19 cellular contexts compared by ENCODE assay signal in genomic region chr2:237519506-237520245, GRCh38. TPM values are rescaled to one million over a fixed set of nuclear protein-coding genes. Genes with fewer than 3 reads are reported as not detected.
DNase-seq lines count a peak whose midpoint lies in the region; ATAC-seq, FAIRE-seq and TF ChIP-seq lines count a peak whose summit lies in the region.
"Had no signal": no experiment of that assay in that cellular context is flagged by ENCODE, and none has a peak within 500 bp of the region (broad histone marks: within the 10 kb centered on the region; RNA-seq: fewer than 3 reads in every experiment).

No MANE protein-coding gene starts in this region.

- ATAC-seq in HepG2 (no peak), left lung (peak; percentile 17), aorta (ENCODE audit: low FRiP score) (peak; percentile 6), GM19023 (IDR thresholded peaks at IDR 0.05; ENCODE audit: unreplicated experiment) (no peak)
- no peak for ATAC-seq in activated CD8-positive, alpha-beta T cell treated with anti-CD3 and anti-CD28 coated beads, Interleukin-2, amount 10 ng/mL, durations not matched to agents 7 days and 5 days

- TF ChIP-seq EP300 in HepG2 (IDR thresholded peaks at IDR 0.05; ENCODE audit: low read depth in 2 of 2, low read length in 2 of 2) (no peak), HepG2 (CRISPR knock-in tag; IDR thresholded peaks at IDR 0.05; ENCODE audit: borderline replicate concordance) (no peak)

- no peak overlapping the region for H3K27ac Mint-ChIP-seq in activated CD8-positive, alpha-beta T cell treated with anti-CD3 and anti-CD28 coated beads, Interleukin-2, amount 10 ng/mL, durations not matched to agents 7 days and 5 days
- H3K27ac Mint-ChIP-seq: CD4-positive, alpha-beta T cell had no signal

- TF ChIP-seq RAD21 in liver (IDR thresholded peaks at IDR 0.05) (no peak), HepG2 (CRISPR knock-in tag; IDR thresholded peaks at IDR 0.05) (no peak)

- H3K9me3 ChIP-seq in liver (ENCODE audit: control insufficient read depth in 4 of 4, low read length in 3 of 4) (no peaks in the 10 kb centered on the region), HepG2 (ENCODE audit: low read length) (no peaks in the 10 kb centered on the region), left lung (no peaks in the 10 kb centered on the region), small intestine (ENCODE audit: control insufficient read depth, low read depth) (no peaks in the 10 kb centered on the region), aorta (ENCODE audit: control insufficient read depth, low read length) (no peaks in the 10 kb centered on the region)
- H3K9me3 ChIP-seq: HAP-1 had no signal

- no peaks in the 10 kb centered on the region for H4K20me1 ChIP-seq in HepG2 (ENCODE audit: insufficient read depth, low read length)

- H3K4me1 ChIP-seq in liver (ENCODE audit: control insufficient read depth in 4 of 4, insufficient read depth in 4 of 4, low read length in 3 of 4) (peaks cover 3 to 30% (median 19%) of the 10 kb centered on the region in 4 donors), HepG2 (ENCODE audit: insufficient read depth, low read length) (peaks cover 4% of the 10 kb centered on the region), left lung (no peaks in the 10 kb centered on the region), small intestine (ENCODE audit: control insufficient read depth in 2 of 2, insufficient read depth in 1 of 2, low read depth in 1 of 2, low read length in 1 of 2) (peaks cover 0 to 5% of the 10 kb centered on the region in 2 donors), aorta (ENCODE audit: control insufficient read depth in 1 of 2, insufficient read depth in 2 of 2, low read length in 2 of 2) (no peaks in the 10 kb centered on the region)
- H3K4me1 ChIP-seq: HAP-1 had no signal

- H3K36me3 ChIP-seq in liver (ENCODE audit: control insufficient read depth in 4 of 4, insufficient read depth in 3 of 4, low read depth in 1 of 4, low read length in 3 of 4): no peaks in the 10 kb centered on the region
- H3K36me3 ChIP-seq in HepG2 (replicated peaks in 1 of 2; ENCODE audit: control insufficient read depth in 1 of 2, insufficient read depth in 2 of 2, low read length in 2 of 2): no peaks in the 10 kb centered on the region
- peaks cover 0 to 22% of the 10 kb centered on the region in 2 donors for H3K36me3 ChIP-seq in left lung
- no peaks in the 10 kb centered on the region for H3K36me3 ChIP-seq in small intestine (ENCODE audit: control insufficient read depth in 2 of 2, insufficient read depth in 2 of 2, low read length in 2 of 2)
- H3K36me3 ChIP-seq in aorta (ENCODE audit: control insufficient read depth in 1 of 2, insufficient read depth in 2 of 2, low read length in 1 of 2): no peaks in the 10 kb centered on the region
- H3K36me3 ChIP-seq: HAP-1 had no signal

- H3K27me3 ChIP-seq in liver (ENCODE audit: control insufficient read depth in 4 of 4, insufficient read depth in 4 of 4, low read length in 3 of 4) (no peaks in the 10 kb centered on the region), HepG2 (ENCODE audit: control insufficient read depth in 1 of 2, insufficient read depth in 2 of 2, low read length in 2 of 2) (peaks cover 0 to 23% of the 10 kb centered on the region in 2 experiments; a peak in 4 of 5 replicates), left lung (no peaks in the 10 kb centered on the region), small intestine (ENCODE audit: control insufficient read depth in 2 of 2, insufficient read depth in 2 of 2, low read length in 2 of 2) (no peaks in the 10 kb centered on the region), aorta (ENCODE audit: control insufficient read depth in 1 of 2, insufficient read depth in 2 of 2, low read length in 1 of 2) (no peaks in the 10 kb centered on the region)

- WGBS in liver: 88% methylated on average over 14 of the region's 14 CpGs
- 24% methylated on average over 7 of the region's 14 CpGs for WGBS in HepG2 (ENCODE audit: low lambda C conversion rate)
- 70 to 83% (median 76%) methylated on average over 14 of the region's 14 CpGs for WGBS in small intestine, 3 donors
- 76 to 83% methylated on average over 14 of the region's 14 CpGs for WGBS in aorta, 2 donors

- no peak for DNase-seq in HepG2 (ENCODE audit: low spot score)
- no peak for DNase-seq in left lung
- peak; percentile 11 for DNase-seq in small intestine
- DNase-seq in aorta: no peak
- DNase-seq in kidney tubule cell (ENCODE audit: low spot score): no peak
- no peak for DNase-seq in activated CD8-positive, alpha-beta T cell treated with anti-CD3 and anti-CD28 coated beads, Interleukin-2, amount 10 ng/mL, durations not matched to agents 7 days and 5 days
- DNase-seq: 8988T; ACHN; C1 segment of cervical spinal cord; Calu3; CD4-positive, alpha-beta T cell; DMS 273 treated with DMSO at 0.1 percent for 48 hours had no signal

- in situ Hi-C loops in HepG2 (cut with HindIII; ENCODE audit: extremely low pct_ligation_motif_present, low pct_unique_long_range_greater_than_20kb): no loop called here

- H3K4me1 Mint-ChIP-seq in activated CD8-positive, alpha-beta T cell treated with anti-CD3 and anti-CD28 coated beads, Interleukin-2, amount 10 ng/mL, durations not matched to agents 7 days and 5 days (ENCODE audit: low read depth): no peaks in the 10 kb centered on the region

- no TSS peak for BruUV-seq in HepG2 (replicated peaks; lab: Mats Ljungman, UMichigan)

- H3K79me2 ChIP-seq in HepG2 (ENCODE audit: insufficient read depth, low read length): no peaks in the 10 kb centered on the region

- no peak overlapping the region for H3K4me3 Mint-ChIP-seq in activated CD8-positive, alpha-beta T cell treated with anti-CD3 and anti-CD28 coated beads, Interleukin-2, amount 10 ng/mL, durations not matched to agents 7 days and 5 days
- H3K4me3 Mint-ChIP-seq: CD4-positive, alpha-beta T cell had no signal

- H3K27me3 Mint-ChIP-seq in activated CD8-positive, alpha-beta T cell treated with anti-CD3 and anti-CD28 coated beads, Interleukin-2, amount 10 ng/mL, durations not matched to agents 7 days and 5 days (ENCODE audit: low read depth): no peaks in the 10 kb centered on the region
- H3K27me3 Mint-ChIP-seq: CD4-positive, alpha-beta T cell had no signal

- FAIRE-seq in HepG2 (lab: Jason Lieb, UNC) (no peak), small intestine (lab: Jason Lieb, UNC) (no peak)
- FAIRE-seq: GM18507, H1 had no signal

- H3K9ac ChIP-seq in liver (ENCODE audit: low read depth in 1 of 2, low read length in 2 of 2) (no peak overlapping the region), HepG2 (ENCODE audit: insufficient read depth, low read depth, low read length) (no peak overlapping the region)

- no peak overlapping the region for H3K4me2 ChIP-seq in HepG2 (ENCODE audit: low read depth, low read length)

- no peaks in the 10 kb centered on the region for H3K36me3 Mint-ChIP-seq in activated CD8-positive, alpha-beta T cell treated with anti-CD3 and anti-CD28 coated beads, Interleukin-2, amount 10 ng/mL, durations not matched to agents 7 days and 5 days (ENCODE audit: low read depth)

- intact Hi-C loops in HepG2 (cut with micrococcal nuclease; ENCODE audit: unreplicated experiment): no loop called here
- intact Hi-C loops in left lung (cut with DNase I): no loop called here
- intact Hi-C loops in aorta (cut with DNase I): no loop called here

- no peak for TF ChIP-seq POLR2A in HepG2 (IDR thresholded peaks at IDR 0.05; ENCODE audit: insufficient read depth in 1 of 2, low read depth in 2 of 2, low read length in 2 of 2)

- POLR2A ChIA-PET in HepG2 (lab: Yijun Ruan, JAX): no interaction called here
- POLR2A ChIA-PET in activated CD8-positive, alpha-beta T cell treated with anti-CD3 and anti-CD28 coated beads, Interleukin-2, amount 10 ng/mL, durations not matched to agents 7 days and 5 days (lab: Charles Lee): no interaction called here

- no peak overlapping the region for H2AFZ ChIP-seq in HepG2 (ENCODE audit: low read length)

- H3K9me3 Mint-ChIP-seq in activated CD8-positive, alpha-beta T cell treated with anti-CD3 and anti-CD28 coated beads, Interleukin-2, amount 10 ng/mL, durations not matched to agents 7 days and 5 days (ENCODE audit: insufficient read depth): no peaks in the 10 kb centered on the region
- H3K9me3 Mint-ChIP-seq: CD4-positive, alpha-beta T cell had no signal

- CTCF ChIA-PET in HepG2 (lab: Yijun Ruan, JAX; ENCODE audit: low intra/inter-chr PET ratio, low total read pairs): no interaction called here
- CTCF ChIA-PET in activated CD8-positive, alpha-beta T cell treated with anti-CD3 and anti-CD28 coated beads, Interleukin-2, amount 10 ng/mL, durations not matched to agents 7 days and 5 days (lab: Charles Lee): interaction anchor here (1.4 to 2.2 kb wide), 3 partner anchors 52 to 98 kb away, joined by 3 to 6 read pairs (median 4); no protein-coding TSS in a partner anchor

- H3K27ac ChIP-seq in liver (ENCODE audit: low read depth in 1 of 2, low read length in 2 of 2) (peak overlapping the region; percentile 69 to 83), HepG2 (ENCODE audit: extremely low read length, insufficient read depth, low read length) (no peak overlapping the region), left lung (no peak overlapping the region), small intestine (ENCODE audit: low read depth in 1 of 2, low read length in 1 of 2) (peak overlapping the region; percentile 6 to 79), aorta (ENCODE audit: low read depth in 1 of 2, low read length in 2 of 2) (no peak overlapping the region)
- H3K27ac ChIP-seq: HL-60 had no signal

- no peak overlapping the region for H3K4me3 ChIP-seq in liver (ENCODE audit: low read depth in 1 of 3, low read length in 3 of 3)
- H3K4me3 ChIP-seq in HepG2 (replicated peaks in 1 of 3; ENCODE audit: insufficient read depth in 1 of 3, low read depth in 2 of 3, low read length in 3 of 3): no peak overlapping the region
- no peak overlapping the region for H3K4me3 ChIP-seq in left lung
- H3K4me3 ChIP-seq in small intestine (ENCODE audit: low read depth in 1 of 2, low read length in 2 of 2): no peak overlapping the region
- no peak overlapping the region for H3K4me3 ChIP-seq in aorta (ENCODE audit: low read length in 2 of 2)
- H3K4me3 ChIP-seq: HAP-1 had no signal

- TF ChIP-seq CTCF in liver (IDR thresholded peaks at IDR 0.05; ENCODE audit: low read depth, low read length, missing input control) (no peak), HepG2 (CRISPR knock-in tag; IDR thresholded peaks at IDR 0.05) (no peak), left lung (IDR thresholded peaks at IDR 0.05) (no peak)

RNA-seq across cellular contexts. Expression of gene MLPH, which starts 32.6 kb away (rescaled TPM):
- total RNA-seq in liver (10 to 100 TPM in 1 of 2 donors, 1 to 10 TPM in 1; 1.6 to 22.6 TPM), HepG2 (2016; rRNA removed; fragmentation: Illumina TruSeq; extraction: Trizol) (not detected in 2 replicates), left lung (100 to 1,000 TPM; 244 to 296 TPM), aorta (10 to 100 TPM in 1 of 2 donors, 1 to 10 TPM in 1; 3.4 to 10.1 TPM)
- polyA plus RNA-seq in liver (10 to 100 TPM; 22.1 to 25.9 TPM), HepG2 (2011; rRNA removed) (0.12 and 0.27 TPM in 2 replicates), small intestine (10 to 100 TPM; 13.2 to 18.9 (median 18.8) TPM), aorta (1 to 10 TPM; 2.3 to 4.5 TPM)
- not detected in 2 replicates for total RNA-seq in HepG2 (2016; cell fraction: cytosol; rRNA removed; fragmentation: Illumina TruSeq; extraction: Trizol; ENCODE audit: low read depth)
- not detected in 2 replicates for total RNA-seq in HepG2 (2016; cell fraction: insoluble cytoplasmic fraction; rRNA removed; fragmentation: Illumina TruSeq; extraction: Trizol)
- not detected in 2 replicates for total RNA-seq in HepG2 (2016; cell fraction: membrane; rRNA removed; fragmentation: Illumina TruSeq; extraction: Trizol)
- not detected in 2 replicates for total RNA-seq in HepG2 (2016; cell fraction: nucleus; rRNA removed; fragmentation: Illumina TruSeq; extraction: Trizol)
- 0.10 TPM in 1 of 2 replicates, not detected in the other for polyA plus RNA-seq in HepG2 (2011; cell fraction: cytosol; rRNA removed)
- polyA plus RNA-seq in HepG2 (2011; cell fraction: nucleus; rRNA removed): 0.88 and 1.00 TPM in 2 replicates
- polyA plus RNA-seq in HepG2 (2012): 0.17 and 0.28 TPM in 2 replicates
- polyA plus RNA-seq in HepG2 (2016; cell fraction: cytosol; fragmentation: Illumina TruSeq; extraction: Trizol; ENCODE audit: low read depth): not detected in 2 replicates
- not detected in 2 replicates for polyA plus RNA-seq in HepG2 (2016; cell fraction: insoluble cytoplasmic fraction; fragmentation: Illumina TruSeq; extraction: Trizol; ENCODE audit: low read depth)
- polyA plus RNA-seq in HepG2 (2016; cell fraction: membrane; fragmentation: Illumina TruSeq; extraction: Trizol; ENCODE audit: low read depth): not detected in 2 replicates
- not detected in 2 replicates for polyA plus RNA-seq in HepG2 (2016; cell fraction: nucleus; fragmentation: Illumina TruSeq; extraction: Trizol; ENCODE audit: insufficient read depth, low read depth)
- polyA minus RNA-seq in HepG2 (2011; rRNA and poly(A)+ RNA removed; ENCODE audit: low replicate concordance): 1.0 TPM in 1 of 2 replicates, not detected in the other
- not detected in 2 replicates for polyA minus RNA-seq in HepG2 (2011; cell fraction: cytosol; rRNA and poly(A)+ RNA removed)
- polyA minus RNA-seq in HepG2 (2011; cell fraction: nucleus; rRNA and poly(A)+ RNA removed): not detected in 2 replicates
- not detected for total RNA-seq in activated CD8-positive, alpha-beta T cell treated with anti-CD3 and anti-CD28 coated beads, Interleukin-2, amount 10 ng/mL, durations not matched to agents 7 days and 5 days

RNA-seq across cellular contexts. Expression of gene PRLH, which starts 46.7 kb away (rescaled TPM):
- total RNA-seq in liver: not detected
- polyA plus RNA-seq in liver: not detected
- not detected in 2 replicates for total RNA-seq in HepG2 (2016; rRNA removed; fragmentation: Illumina TruSeq; extraction: Trizol)
- not detected in 2 replicates for total RNA-seq in HepG2 (2016; cell fraction: cytosol; rRNA removed; fragmentation: Illumina TruSeq; extraction: Trizol; ENCODE audit: low read depth)
- not detected in 2 replicates for total RNA-seq in HepG2 (2016; cell fraction: insoluble cytoplasmic fraction; rRNA removed; fragmentation: Illumina TruSeq; extraction: Trizol)
- not detected in 2 replicates for total RNA-seq in HepG2 (2016; cell fraction: membrane; rRNA removed; fragmentation: Illumina TruSeq; extraction: Trizol)
- total RNA-seq in HepG2 (2016; cell fraction: nucleus; rRNA removed; fragmentation: Illumina TruSeq; extraction: Trizol): not detected in 2 replicates
- not detected in 2 replicates for polyA plus RNA-seq in HepG2 (2011; rRNA removed)
- polyA plus RNA-seq in HepG2 (2011; cell fraction: cytosol; rRNA removed): not detected in 2 replicates
- not detected in 2 replicates for polyA plus RNA-seq in HepG2 (2011; cell fraction: nucleus; rRNA removed)
- polyA plus RNA-seq in HepG2 (2012): not detected in 2 replicates
- polyA plus RNA-seq in HepG2 (2016; cell fraction: cytosol; fragmentation: Illumina TruSeq; extraction: Trizol; ENCODE audit: low read depth): not detected in 2 replicates
- not detected in 2 replicates for polyA plus RNA-seq in HepG2 (2016; cell fraction: insoluble cytoplasmic fraction; fragmentation: Illumina TruSeq; extraction: Trizol; ENCODE audit: low read depth)
- not detected in 2 replicates for polyA plus RNA-seq in HepG2 (2016; cell fraction: membrane; fragmentation: Illumina TruSeq; extraction: Trizol; ENCODE audit: low read depth)
- polyA plus RNA-seq in HepG2 (2016; cell fraction: nucleus; fragmentation: Illumina TruSeq; extraction: Trizol; ENCODE audit: insufficient read depth, low read depth): not detected in 2 replicates
- not detected in 2 replicates for polyA minus RNA-seq in HepG2 (2011; rRNA and poly(A)+ RNA removed; ENCODE audit: low replicate concordance)
- not detected in 2 replicates for polyA minus RNA-seq in HepG2 (2011; cell fraction: cytosol; rRNA and poly(A)+ RNA removed)
- polyA minus RNA-seq in HepG2 (2011; cell fraction: nucleus; rRNA and poly(A)+ RNA removed): not detected in 2 replicates
- not detected for total RNA-seq in left lung
- polyA plus RNA-seq in small intestine: not detected
- total RNA-seq in aorta: not detected
- polyA plus RNA-seq in aorta: not detected
- not detected for total RNA-seq in activated CD8-positive, alpha-beta T cell treated with anti-CD3 and anti-CD28 coated beads, Interleukin-2, amount 10 ng/mL, durations not matched to agents 7 days and 5 days
- total RNA-seq: Calu3; CD4-positive, alpha-beta T cell; Daoy; H1 had no signal
- polyA plus RNA-seq: H1 had no signal

Comparison
In these comparisons a context has a peak if more than half of its experiments do, and no peak if none do; other contexts are left out.
1. H3K27ac ChIP-seq: peak in liver (2 of 2) and small intestine (2 of 2); none in HepG2 (single experiment), left lung (0 of 2) and aorta (0 of 2).
2. ATAC-seq: peak in left lung (single experiment) and aorta (single experiment); none in HepG2 (single experiment), activated CD8-positive, alpha-beta T cell treated with anti-CD3 and anti-CD28 coated beads, Interleukin-2, amount 10 ng/mL, durations not matched to agents 7 days and 5 days (single experiment) and GM19023 (single experiment).
3. RNA of gene MLPH, which starts 32.6 kb away (total RNA-seq): 244 to 296 TPM in left lung; 1.6 to 22.6 TPM in liver, 3.4 to 10.1 TPM in aorta, not detected in HepG2 and not detected in activated CD8-positive, alpha-beta T cell treated with anti-CD3 and anti-CD28 coated beads, Interleukin-2, amount 10 ng/mL, durations not matched to agents 7 days and 5 days; every median in the first group is over 10 times any median in the second.